1 cellular context compared by ENCODE assay signal in the genomic region with DNA sequence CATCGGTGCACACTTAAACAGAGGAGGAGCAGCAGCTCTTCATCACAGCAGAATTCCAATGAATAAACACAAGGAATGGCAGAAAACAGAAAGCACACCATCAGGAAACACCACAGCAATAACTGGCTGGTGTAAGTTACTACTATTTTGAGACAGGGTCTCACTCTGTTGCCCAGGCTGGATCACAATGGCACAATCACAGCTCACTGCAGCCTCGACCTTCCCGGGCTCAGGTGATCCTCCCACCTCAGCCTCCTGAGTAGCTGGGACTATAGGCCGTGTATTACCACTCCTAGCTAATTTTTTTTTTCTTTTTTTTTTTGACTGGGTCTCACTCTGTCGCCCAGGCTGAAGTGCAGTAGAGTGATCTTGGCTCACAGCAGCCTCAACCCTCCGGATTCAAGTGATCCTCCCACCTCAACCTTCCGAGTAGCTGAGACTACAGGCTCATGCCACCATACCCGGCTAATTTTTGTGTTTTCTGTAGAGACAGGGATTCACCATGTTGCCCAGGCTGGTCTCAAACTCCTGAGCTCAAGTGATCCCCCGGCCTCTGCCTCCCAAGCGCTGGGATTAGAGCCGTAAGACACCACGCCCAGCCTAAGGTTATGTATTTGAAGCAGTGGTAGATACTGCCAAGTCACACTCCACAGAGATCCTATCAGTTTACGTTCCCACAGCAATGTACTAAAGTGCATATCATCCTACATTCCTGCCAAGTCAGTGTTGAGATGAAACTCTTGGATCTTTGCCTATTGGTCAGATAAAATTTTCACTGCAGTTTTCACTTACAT.
A peak's percentile ranks its signal among the peaks of the same experiment; 100 is the strongest.
TF ChIP-seq lines count a peak whose summit lies in the region.

No MANE protein-coding gene starts in this region.

TF ChIP-seq in K562, 482 proteins besides CTCF, POLR2A, EP300 and RAD21 (continued from another document and continues in another):
- TF ChIP-seq, protein P1, sequence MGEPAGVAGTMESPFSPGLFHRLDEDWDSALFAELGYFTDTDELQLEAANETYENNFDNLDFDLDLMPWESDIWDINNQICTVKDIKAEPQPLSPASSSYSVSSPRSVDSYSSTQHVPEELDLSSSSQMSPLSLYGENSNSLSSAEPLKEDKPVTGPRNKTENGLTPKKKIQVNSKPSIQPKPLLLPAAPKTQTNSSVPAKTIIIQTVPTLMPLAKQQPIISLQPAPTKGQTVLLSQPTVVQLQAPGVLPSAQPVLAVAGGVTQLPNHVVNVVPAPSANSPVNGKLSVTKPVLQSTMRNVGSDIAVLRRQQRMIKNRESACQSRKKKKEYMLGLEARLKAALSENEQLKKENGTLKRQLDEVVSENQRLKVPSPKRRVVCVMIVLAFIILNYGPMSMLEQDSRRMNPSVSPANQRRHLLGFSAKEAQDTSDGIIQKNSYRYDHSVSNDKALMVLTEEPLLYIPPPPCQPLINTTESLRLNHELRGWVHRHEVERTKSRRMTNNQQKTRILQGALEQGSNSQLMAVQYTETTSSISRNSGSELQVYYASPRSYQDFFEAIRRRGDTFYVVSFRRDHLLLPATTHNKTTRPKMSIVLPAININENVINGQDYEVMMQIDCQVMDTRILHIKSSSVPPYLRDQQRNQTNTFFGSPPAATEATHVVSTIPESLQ (CRISPR knock-in tag; IDR thresholded peaks at IDR 0.05): no peak
- TF ChIP-seq SAFB (IDR thresholded peaks at IDR 0.05; ENCODE audit: borderline replicate concordance, low read depth, low read length): no peak
- TF ChIP-seq, protein P2, sequence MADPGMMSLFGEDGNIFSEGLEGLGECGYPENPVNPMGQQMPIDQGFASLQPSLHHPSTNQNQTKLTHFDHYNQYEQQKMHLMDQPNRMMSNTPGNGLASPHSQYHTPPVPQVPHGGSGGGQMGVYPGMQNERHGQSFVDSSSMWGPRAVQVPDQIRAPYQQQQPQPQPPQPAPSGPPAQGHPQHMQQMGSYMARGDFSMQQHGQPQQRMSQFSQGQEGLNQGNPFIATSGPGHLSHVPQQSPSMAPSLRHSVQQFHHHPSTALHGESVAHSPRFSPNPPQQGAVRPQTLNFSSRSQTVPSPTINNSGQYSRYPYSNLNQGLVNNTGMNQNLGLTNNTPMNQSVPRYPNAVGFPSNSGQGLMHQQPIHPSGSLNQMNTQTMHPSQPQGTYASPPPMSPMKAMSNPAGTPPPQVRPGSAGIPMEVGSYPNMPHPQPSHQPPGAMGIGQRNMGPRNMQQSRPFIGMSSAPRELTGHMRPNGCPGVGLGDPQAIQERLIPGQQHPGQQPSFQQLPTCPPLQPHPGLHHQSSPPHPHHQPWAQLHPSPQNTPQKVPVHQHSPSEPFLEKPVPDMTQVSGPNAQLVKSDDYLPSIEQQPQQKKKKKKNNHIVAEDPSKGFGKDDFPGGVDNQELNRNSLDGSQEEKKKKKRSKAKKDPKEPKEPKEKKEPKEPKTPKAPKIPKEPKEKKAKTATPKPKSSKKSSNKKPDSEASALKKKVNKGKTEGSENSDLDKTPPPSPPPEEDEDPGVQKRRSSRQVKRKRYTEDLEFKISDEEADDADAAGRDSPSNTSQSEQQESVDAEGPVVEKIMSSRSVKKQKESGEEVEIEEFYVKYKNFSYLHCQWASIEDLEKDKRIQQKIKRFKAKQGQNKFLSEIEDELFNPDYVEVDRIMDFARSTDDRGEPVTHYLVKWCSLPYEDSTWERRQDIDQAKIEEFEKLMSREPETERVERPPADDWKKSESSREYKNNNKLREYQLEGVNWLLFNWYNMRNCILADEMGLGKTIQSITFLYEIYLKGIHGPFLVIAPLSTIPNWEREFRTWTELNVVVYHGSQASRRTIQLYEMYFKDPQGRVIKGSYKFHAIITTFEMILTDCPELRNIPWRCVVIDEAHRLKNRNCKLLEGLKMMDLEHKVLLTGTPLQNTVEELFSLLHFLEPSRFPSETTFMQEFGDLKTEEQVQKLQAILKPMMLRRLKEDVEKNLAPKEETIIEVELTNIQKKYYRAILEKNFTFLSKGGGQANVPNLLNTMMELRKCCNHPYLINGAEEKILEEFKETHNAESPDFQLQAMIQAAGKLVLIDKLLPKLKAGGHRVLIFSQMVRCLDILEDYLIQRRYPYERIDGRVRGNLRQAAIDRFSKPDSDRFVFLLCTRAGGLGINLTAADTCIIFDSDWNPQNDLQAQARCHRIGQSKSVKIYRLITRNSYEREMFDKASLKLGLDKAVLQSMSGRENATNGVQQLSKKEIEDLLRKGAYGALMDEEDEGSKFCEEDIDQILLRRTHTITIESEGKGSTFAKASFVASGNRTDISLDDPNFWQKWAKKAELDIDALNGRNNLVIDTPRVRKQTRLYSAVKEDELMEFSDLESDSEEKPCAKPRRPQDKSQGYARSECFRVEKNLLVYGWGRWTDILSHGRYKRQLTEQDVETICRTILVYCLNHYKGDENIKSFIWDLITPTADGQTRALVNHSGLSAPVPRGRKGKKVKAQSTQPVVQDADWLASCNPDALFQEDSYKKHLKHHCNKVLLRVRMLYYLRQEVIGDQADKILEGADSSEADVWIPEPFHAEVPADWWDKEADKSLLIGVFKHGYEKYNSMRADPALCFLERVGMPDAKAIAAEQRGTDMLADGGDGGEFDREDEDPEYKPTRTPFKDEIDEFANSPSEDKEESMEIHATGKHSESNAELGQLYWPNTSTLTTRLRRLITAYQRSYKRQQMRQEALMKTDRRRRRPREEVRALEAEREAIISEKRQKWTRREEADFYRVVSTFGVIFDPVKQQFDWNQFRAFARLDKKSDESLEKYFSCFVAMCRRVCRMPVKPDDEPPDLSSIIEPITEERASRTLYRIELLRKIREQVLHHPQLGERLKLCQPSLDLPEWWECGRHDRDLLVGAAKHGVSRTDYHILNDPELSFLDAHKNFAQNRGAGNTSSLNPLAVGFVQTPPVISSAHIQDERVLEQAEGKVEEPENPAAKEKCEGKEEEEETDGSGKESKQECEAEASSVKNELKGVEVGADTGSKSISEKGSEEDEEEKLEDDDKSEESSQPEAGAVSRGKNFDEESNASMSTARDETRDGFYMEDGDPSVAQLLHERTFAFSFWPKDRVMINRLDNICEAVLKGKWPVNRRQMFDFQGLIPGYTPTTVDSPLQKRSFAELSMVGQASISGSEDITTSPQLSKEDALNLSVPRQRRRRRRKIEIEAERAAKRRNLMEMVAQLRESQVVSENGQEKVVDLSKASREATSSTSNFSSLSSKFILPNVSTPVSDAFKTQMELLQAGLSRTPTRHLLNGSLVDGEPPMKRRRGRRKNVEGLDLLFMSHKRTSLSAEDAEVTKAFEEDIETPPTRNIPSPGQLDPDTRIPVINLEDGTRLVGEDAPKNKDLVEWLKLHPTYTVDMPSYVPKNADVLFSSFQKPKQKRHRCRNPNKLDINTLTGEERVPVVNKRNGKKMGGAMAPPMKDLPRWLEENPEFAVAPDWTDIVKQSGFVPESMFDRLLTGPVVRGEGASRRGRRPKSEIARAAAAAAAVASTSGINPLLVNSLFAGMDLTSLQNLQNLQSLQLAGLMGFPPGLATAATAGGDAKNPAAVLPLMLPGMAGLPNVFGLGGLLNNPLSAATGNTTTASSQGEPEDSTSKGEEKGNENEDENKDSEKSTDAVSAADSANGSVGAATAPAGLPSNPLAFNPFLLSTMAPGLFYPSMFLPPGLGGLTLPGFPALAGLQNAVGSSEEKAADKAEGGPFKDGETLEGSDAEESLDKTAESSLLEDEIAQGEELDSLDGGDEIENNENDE (IDR thresholded peaks at IDR 0.05; ENCODE audit: low read depth, low read length): no peak
- no peak for TF ChIP-seq NFYB (IDR thresholded peaks at IDR 0.05; ENCODE audit: extremely low read depth, insufficient read length)
- TF ChIP-seq POLR2G (IDR thresholded peaks at IDR 0.05; ENCODE audit: low read depth, low read length): no peak
- TF ChIP-seq, protein P3, sequence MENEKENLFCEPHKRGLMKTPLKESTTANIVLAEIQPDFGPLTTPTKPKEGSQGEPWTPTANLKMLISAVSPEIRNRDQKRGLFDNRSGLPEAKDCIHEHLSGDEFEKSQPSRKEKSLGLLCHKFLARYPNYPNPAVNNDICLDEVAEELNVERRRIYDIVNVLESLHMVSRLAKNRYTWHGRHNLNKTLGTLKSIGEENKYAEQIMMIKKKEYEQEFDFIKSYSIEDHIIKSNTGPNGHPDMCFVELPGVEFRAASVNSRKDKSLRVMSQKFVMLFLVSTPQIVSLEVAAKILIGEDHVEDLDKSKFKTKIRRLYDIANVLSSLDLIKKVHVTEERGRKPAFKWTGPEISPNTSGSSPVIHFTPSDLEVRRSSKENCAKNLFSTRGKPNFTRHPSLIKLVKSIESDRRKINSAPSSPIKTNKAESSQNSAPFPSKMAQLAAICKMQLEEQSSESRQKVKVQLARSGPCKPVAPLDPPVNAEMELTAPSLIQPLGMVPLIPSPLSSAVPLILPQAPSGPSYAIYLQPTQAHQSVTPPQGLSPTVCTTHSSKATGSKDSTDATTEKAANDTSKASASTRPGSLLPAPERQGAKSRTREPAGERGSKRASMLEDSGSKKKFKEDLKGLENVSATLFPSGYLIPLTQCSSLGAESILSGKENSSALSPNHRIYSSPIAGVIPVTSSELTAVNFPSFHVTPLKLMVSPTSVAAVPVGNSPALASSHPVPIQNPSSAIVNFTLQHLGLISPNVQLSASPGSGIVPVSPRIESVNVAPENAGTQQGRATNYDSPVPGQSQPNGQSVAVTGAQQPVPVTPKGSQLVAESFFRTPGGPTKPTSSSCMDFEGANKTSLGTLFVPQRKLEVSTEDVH (IDR thresholded peaks at IDR 0.05; ENCODE audit: low read depth, partially characterized antibody): no peak
- TF ChIP-seq MTF1 (CRISPR knock-in tag; IDR thresholded peaks at IDR 0.05; ENCODE audit: borderline replicate concordance): no peak
- TF ChIP-seq, protein P4, sequence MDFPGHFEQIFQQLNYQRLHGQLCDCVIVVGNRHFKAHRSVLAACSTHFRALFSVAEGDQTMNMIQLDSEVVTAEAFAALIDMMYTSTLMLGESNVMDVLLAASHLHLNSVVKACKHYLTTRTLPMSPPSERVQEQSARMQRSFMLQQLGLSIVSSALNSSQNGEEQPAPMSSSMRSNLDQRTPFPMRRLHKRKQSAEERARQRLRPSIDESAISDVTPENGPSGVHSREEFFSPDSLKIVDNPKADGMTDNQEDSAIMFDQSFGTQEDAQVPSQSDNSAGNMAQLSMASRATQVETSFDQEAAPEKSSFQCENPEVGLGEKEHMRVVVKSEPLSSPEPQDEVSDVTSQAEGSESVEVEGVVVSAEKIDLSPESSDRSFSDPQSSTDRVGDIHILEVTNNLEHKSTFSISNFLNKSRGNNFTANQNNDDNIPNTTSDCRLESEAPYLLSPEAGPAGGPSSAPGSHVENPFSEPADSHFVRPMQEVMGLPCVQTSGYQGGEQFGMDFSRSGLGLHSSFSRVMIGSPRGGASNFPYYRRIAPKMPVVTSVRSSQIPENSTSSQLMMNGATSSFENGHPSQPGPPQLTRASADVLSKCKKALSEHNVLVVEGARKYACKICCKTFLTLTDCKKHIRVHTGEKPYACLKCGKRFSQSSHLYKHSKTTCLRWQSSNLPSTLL (IDR thresholded peaks at IDR 0.05): no peak
- TF ChIP-seq, protein P5, sequence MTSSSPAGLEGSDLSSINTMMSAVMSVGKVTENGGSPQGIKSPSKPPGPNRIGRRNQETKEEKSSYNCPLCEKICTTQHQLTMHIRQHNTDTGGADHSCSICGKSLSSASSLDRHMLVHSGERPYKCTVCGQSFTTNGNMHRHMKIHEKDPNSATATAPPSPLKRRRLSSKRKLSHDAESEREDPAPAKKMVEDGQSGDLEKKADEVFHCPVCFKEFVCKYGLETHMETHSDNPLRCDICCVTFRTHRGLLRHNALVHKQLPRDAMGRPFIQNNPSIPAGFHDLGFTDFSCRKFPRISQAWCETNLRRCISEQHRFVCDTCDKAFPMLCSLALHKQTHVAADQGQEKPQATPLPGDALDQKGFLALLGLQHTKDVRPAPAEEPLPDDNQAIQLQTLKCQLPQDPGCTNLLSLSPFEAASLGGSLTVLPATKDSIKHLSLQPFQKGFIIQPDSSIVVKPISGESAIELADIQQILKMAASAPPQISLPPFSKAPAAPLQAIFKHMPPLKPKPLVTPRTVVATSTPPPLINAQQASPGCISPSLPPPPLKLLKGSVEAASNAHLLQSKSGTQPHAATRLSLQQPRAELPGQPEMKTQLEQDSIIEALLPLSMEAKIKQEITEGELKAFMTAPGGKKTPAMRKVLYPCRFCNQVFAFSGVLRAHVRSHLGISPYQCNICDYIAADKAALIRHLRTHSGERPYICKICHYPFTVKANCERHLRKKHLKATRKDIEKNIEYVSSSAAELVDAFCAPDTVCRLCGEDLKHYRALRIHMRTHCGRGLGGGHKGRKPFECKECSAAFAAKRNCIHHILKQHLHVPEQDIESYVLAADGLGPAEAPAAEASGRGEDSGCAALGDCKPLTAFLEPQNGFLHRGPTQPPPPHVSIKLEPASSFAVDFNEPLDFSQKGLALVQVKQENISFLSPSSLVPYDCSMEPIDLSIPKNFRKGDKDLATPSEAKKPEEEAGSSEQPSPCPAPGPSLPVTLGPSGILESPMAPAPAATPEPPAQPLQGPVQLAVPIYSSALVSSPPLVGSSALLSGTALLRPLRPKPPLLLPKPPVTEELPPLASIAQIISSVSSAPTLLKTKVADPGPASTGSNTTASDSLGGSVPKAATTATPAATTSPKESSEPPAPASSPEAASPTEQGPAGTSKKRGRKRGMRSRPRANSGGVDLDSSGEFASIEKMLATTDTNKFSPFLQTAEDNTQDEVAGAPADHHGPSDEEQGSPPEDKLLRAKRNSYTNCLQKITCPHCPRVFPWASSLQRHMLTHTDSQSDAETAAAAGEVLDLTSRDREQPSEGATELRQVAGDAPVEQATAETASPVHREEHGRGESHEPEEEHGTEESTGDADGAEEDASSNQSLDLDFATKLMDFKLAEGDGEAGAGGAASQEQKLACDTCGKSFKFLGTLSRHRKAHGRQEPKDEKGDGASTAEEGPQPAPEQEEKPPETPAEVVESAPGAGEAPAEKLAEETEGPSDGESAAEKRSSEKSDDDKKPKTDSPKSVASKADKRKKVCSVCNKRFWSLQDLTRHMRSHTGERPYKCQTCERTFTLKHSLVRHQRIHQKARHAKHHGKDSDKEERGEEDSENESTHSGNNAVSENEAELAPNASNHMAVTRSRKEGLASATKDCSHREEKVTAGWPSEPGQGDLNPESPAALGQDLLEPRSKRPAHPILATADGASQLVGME (CRISPR knock-in tag; IDR thresholded peaks at IDR 0.05): no peak
- no peak for TF ChIP-seq ZNF324 (CRISPR knock-in tag; IDR thresholded peaks at IDR 0.05)
- TF ChIP-seq ZNF253 (CRISPR knock-in tag; conservative IDR thresholded peaks at IDR 0.05): no peak
- TF ChIP-seq, protein P6, sequence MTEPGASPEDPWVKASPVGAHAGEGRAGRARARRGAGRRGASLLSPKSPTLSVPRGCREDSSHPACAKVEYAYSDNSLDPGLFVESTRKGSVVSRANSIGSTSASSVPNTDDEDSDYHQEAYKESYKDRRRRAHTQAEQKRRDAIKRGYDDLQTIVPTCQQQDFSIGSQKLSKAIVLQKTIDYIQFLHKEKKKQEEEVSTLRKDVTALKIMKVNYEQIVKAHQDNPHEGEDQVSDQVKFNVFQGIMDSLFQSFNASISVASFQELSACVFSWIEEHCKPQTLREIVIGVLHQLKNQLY (CRISPR knock-in tag; conservative IDR thresholded peaks at IDR 0.05): no peak
- TF ChIP-seq ZNF354B (CRISPR knock-in tag; IDR thresholded peaks at IDR 0.05): no peak
- no peak for TF ChIP-seq CHD2 (IDR thresholded peaks at IDR 0.05; ENCODE audit: low read depth, low read length)
- TF ChIP-seq ZBTB17 (CRISPR knock-in tag; IDR thresholded peaks at IDR 0.05): no peak
- TF ChIP-seq, protein P7, sequence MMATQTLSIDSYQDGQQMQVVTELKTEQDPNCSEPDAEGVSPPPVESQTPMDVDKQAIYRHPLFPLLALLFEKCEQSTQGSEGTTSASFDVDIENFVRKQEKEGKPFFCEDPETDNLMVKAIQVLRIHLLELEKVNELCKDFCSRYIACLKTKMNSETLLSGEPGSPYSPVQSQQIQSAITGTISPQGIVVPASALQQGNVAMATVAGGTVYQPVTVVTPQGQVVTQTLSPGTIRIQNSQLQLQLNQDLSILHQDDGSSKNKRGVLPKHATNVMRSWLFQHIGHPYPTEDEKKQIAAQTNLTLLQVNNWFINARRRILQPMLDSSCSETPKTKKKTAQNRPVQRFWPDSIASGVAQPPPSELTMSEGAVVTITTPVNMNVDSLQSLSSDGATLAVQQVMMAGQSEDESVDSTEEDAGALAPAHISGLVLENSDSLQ (IDR thresholded peaks at IDR 0.05): no peak
- TF ChIP-seq YBX1 (IDR thresholded peaks at IDR 0.05): no peak
- TF ChIP-seq CEBPB (tag; IDR thresholded peaks at IDR 0.05): no peak
- peak; percentile 99 for TF ChIP-seq NFE2 (IDR thresholded peaks at IDR 0.05; ENCODE audit: low read depth)
- no peak for TF ChIP-seq BCOR (IDR thresholded peaks at IDR 0.05)
- no peak for TF ChIP-seq U2AF1 (optimal IDR thresholded peaks at IDR 0.05; ENCODE audit: low read depth, low read length)
- no peak for TF ChIP-seq SMARCC2 (IDR thresholded peaks at IDR 0.05; ENCODE audit: low read depth)
- TF ChIP-seq HNRNPUL1 (IDR thresholded peaks at IDR 0.05; ENCODE audit: low read length): no peak
